ENCODE assay signal across 8 cellular contexts in the genomic region with DNA sequence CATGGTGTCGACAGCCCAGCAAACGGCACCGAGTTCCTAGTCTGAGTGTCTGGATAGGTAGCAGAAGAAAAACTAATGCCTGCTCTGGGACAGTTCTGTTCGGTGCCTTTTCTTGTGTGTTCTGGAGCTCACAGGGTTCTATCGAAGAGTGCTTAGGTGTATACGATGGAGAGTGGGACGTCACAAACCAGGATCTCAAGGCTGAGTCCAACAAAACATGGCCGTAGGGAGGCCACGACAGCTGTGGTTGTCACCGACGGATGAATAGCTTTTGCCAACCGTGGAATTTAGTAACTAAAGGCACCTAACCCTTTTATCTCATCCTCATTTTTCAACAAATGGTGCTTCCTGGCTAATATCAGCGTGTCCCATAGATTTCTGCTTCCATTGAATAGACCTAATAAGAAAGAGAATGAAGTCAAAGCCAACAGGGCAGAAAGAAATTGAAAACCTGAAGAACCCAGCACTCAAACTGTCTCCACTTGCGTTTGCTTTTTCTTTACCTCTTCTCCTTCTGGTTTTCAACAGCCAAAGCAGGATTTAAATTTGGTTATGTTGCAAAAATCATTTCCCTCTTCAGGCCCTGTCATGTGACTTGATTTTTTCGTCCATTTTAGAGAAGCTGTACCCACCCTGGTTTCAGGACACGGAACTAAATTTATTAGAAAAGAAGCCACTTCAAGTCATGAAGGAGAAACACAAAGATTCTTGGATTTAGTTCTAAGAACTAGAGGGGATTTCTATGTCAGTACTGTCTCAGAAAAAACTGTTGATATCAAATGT. TPM values are rescaled to one million over a fixed set of nuclear protein-coding genes. Genes with fewer than 3 reads are reported as not detected.
A peak's percentile ranks its signal among the peaks of the same experiment; 100 is the strongest.
DNase-seq lines count a peak whose midpoint lies in the region; ATAC-seq and TF ChIP-seq lines count a peak whose summit lies in the region.

No MANE protein-coding gene starts in this region.

- peaks cover 10% of the 10 kb centered on the region for H3K4me1 ChIP-seq in OCI-LY3 (ENCODE audit: low read length)

- TF ChIP-seq CTCF in AG04450 (IDR thresholded peaks at IDR 0.05; ENCODE audit: low read depth, low read length), result no peak
- TF ChIP-seq CTCF in GM12865 (IDR thresholded peaks at IDR 0.05; ENCODE audit: insufficient read depth, low read depth, low read length, missing control alignments), result no peak
- TF ChIP-seq CTCF in OCI-LY3 (IDR thresholded peaks at IDR 0.05; ENCODE audit: low read depth, low read length), result no peak
- no peak for TF ChIP-seq CTCF in epithelial cell of esophagus (IDR thresholded peaks at IDR 0.05; ENCODE audit: insufficient read depth, low read depth, low read length, missing control alignments)
- no peak for TF ChIP-seq CTCF in osteocyte (IDR thresholded peaks at IDR 0.05)

- peaks cover 3% of the 10 kb centered on the region for H3K36me3 Mint-ChIP-seq in osteocyte (ENCODE audit: unreplicated experiment)

- no peaks in the 10 kb centered on the region; the same call in 1 of the 2 replicates for H3K79me2 ChIP-seq in OCI-LY3 (ENCODE audit: low read length)

- CTCF ChIA-PET in AG04450 (lab: Charles Lee), result interaction anchor here (0.7 kb wide), 1 partner anchor 139 kb away, joined by 3 read pairs; no protein-coding TSS in a partner anchor

- H2AFZ ChIP-seq in OCI-LY3 (ENCODE audit: low read depth, low read length), result peak overlapping the region; percentile 43; the same call in 1 of the 2 replicates

- H3K36me3 ChIP-seq in OCI-LY3 (replicated peaks; ENCODE audit: low read depth, low read length), result peaks cover 3% of the 10 kb centered on the region

- H3K9ac ChIP-seq in OCI-LY3 (ENCODE audit: low read length), result peak overlapping the region; percentile 70

- ATAC-seq in left lobe of liver, result no peak

- H3K27ac ChIP-seq in AG04450 (ENCODE audit: low read depth, low read length), result peak overlapping the region; percentile 24
- peak overlapping the region; percentile 27; the same call in 1 of the 2 replicates for H3K27ac ChIP-seq in OCI-LY3 (ENCODE audit: low read length)

- H3K9me3 Mint-ChIP-seq in osteocyte (ENCODE audit: unreplicated experiment), result no peaks in the 10 kb centered on the region

- DNase-seq in AG04450 (ENCODE audit: low read depth, low spot score) (no peak), GM12865 (ENCODE audit: low read depth) (no peak), epithelial cell of esophagus (ENCODE audit: low read depth) (no peak), osteocyte (ENCODE audit: extremely low spot score, unreplicated experiment) (no peak), putamen (ENCODE audit: low spot score) (no peak), left lobe of liver (ENCODE audit: low spot score) (no peak)
- no peak for DNase-seq in activated CD4-positive, CD25-positive, alpha-beta regulatory T cell treated with anti-CD3 and anti-CD28 coated beads, Interleukin-2, amount 50 U/mL, for 72 hours

- H3K27me3 Mint-ChIP-seq in osteocyte (ENCODE audit: unreplicated experiment), result no peaks in the 10 kb centered on the region

- H3K4me2 ChIP-seq in OCI-LY3 (ENCODE audit: low read length), result peak overlapping the region; percentile 71

- POLR2A ChIA-PET in AG04450 (lab: Yijun Ruan, JAX), result interaction anchor here (0.5 to 2.0 kb wide), 5 partner anchors 11 to 751 kb away, joined by 4 to 27 read pairs (median 4); a partner anchor contains a TSS

- H3K9me3 ChIP-seq in AG04450 (ENCODE audit: control insufficient read depth, insufficient read depth, low read length), result no peaks in the 10 kb centered on the region; the same call in 1 of the 2 replicates
- H3K9me3 ChIP-seq in OCI-LY3 (ENCODE audit: insufficient read depth, low read length), result no peaks in the 10 kb centered on the region

- no peaks in the 10 kb centered on the region for H4K20me1 ChIP-seq in OCI-LY3 (ENCODE audit: insufficient read depth, low read length)

- H3K27ac Mint-ChIP-seq in osteocyte (ENCODE audit: unreplicated experiment), result peak overlapping the region; percentile 88

- peak overlapping the region; percentile 94 for H3K4me3 Mint-ChIP-seq in osteocyte (ENCODE audit: unreplicated experiment)

- H3K27me3 ChIP-seq in AG04450 (ENCODE audit: control insufficient read depth, insufficient read depth, low read length), result no peaks in the 10 kb centered on the region
- no peaks in the 10 kb centered on the region for H3K27me3 ChIP-seq in OCI-LY3 (ENCODE audit: low read depth, low read length)

- H3K4me3 ChIP-seq in AG04450 (ENCODE audit: low read depth, low read length) (peak overlapping the region; percentile 77), GM12865 (ENCODE audit: low read depth, low read length) (peak overlapping the region; percentile 56), OCI-LY3 (ENCODE audit: low read length) (peak overlapping the region; percentile 83), epithelial cell of esophagus (ENCODE audit: low read length) (peak overlapping the region; percentile 92)

- peaks cover 15% of the 10 kb centered on the region for H3K4me1 Mint-ChIP-seq in osteocyte (ENCODE audit: unreplicated experiment)

RNA-seq across cellular contexts. Expression of a gene that starts 0.8 kb away (rescaled TPM):
- 5.6 and 7.3 TPM in 2 replicates for polyA plus RNA-seq in AG04450 (2011; rRNA removed)
- polyA minus RNA-seq in AG04450 (2011; rRNA and poly(A)+ RNA removed), result 5.7 and 9.9 TPM in 2 replicates
- 11.0 and 15.5 TPM in 2 replicates for total RNA-seq in osteocyte
- 6.7 TPM for total RNA-seq in left lobe of liver

RNA-seq across cellular contexts. Expression of a gene that starts 42.9 kb away (rescaled TPM):
- polyA plus RNA-seq in AG04450 (2011; rRNA removed), result 21.6 and 30.3 TPM in 2 replicates
- polyA minus RNA-seq in AG04450 (2011; rRNA and poly(A)+ RNA removed), result 9.4 and 17.2 TPM in 2 replicates
- 38.3 and 40.5 TPM in 2 replicates for total RNA-seq in osteocyte
- total RNA-seq in left lobe of liver, result 13.6 TPM
